In the genomic region with DNA sequence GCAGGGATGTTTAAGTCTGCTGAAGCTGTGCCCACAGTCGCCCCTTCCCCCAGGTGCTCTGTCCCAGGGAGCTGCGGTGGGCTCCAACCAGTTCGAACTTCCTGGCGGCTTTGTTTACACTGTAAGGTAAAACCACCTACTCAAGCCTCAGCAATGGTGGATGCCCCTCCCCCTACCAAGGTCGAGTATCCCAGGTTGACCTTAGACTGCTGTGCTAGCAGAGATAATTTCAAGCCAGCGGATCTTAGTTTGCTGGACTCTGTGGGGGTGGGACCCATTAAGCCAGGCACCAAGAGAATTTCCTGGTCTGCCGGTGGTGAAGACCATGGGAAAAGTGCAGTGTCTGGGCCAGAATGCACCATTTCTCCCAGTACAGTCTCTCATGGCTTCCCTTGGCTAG, we compare ENCODE assay signal across 1 cellular context.
TF ChIP-seq lines count a peak whose summit lies in the region.

No MANE protein-coding gene starts in this region.

TF ChIP-seq in K562, 482 proteins besides CTCF, POLR2A, EP300 and RAD21 (continued from another document and continues in another):
- TF ChIP-seq ZNF512 (tag; IDR thresholded peaks at IDR 0.05) (no peak), CHD1 (IDR thresholded peaks at IDR 0.05; ENCODE audit: low read length) (no peak), LEF1 (IDR thresholded peaks at IDR 0.05) (peak; percentile 93), SETDB1 (IDR thresholded peaks at IDR 0.05; ENCODE audit: low read length) (no peak), MNT (conservative IDR thresholded peaks at IDR 0.05) (0 out of 4 replicates have a peak, but pooled peaks of 1 of the 2 experiments have one; percentile 26), ZNF583 (CRISPR knock-in tag; IDR thresholded peaks at IDR 0.05) (no peak), ZBTB33 (CRISPR knock-in tag; IDR thresholded peaks at IDR 0.05) (no peak), POLR2G (IDR thresholded peaks at IDR 0.05; ENCODE audit: low read depth, low read length) (no peak), CC2D1A (IDR thresholded peaks at IDR 0.05) (peak; percentile 48; the same call in 1 of the 2 replicates), STAT5A (IDR thresholded peaks at IDR 0.05; ENCODE audit: borderline replicate concordance, low read length) (peak; percentile 60), RCOR1 (IDR thresholded peaks at IDR 0.05; ENCODE audit: borderline replicate concordance in 1 of 2, low read depth in 2 of 2, low read length in 2 of 2) (peak in 1 of 2 experiments; percentile 44; a peak in 1 of 4 replicates), POLR3G (IDR thresholded peaks at IDR 0.05; ENCODE audit: extremely low read depth, insufficient read length, insufficient replicate concordance) (no peak), YY1 (IDR thresholded peaks at IDR 0.05; ENCODE audit: borderline replicate concordance in 1 of 3, control insufficient read depth in 1 of 3, extremely low read depth in 1 of 3, insufficient read depth in 3 of 3, insufficient read length in 1 of 3, insufficient replicate concordance in 2 of 3, low read depth in 1 of 3, low read length in 2 of 3) (peak in 2 of 3 experiments; percentile 45 to 85), MAFF (IDR thresholded peaks at IDR 0.05; ENCODE audit: low read length) (no peak), IRF9 (tag; IDR thresholded peaks at IDR 0.05) (no peak), SAFB2 (IDR thresholded peaks at IDR 0.05; ENCODE audit: borderline replicate concordance, low read depth, low read length, severe bottlenecking) (no peak), ESRRA (IDR thresholded peaks at IDR 0.05; ENCODE audit: borderline replicate concordance, low read depth) (peak; percentile 93), RBM25 (IDR thresholded peaks at IDR 0.05; ENCODE audit: low read depth, low read length, severe bottlenecking) (no peak), CBFA2T2 (conservative IDR thresholded peaks at IDR 0.05) (peak; percentile 86), CREM (IDR thresholded peaks at IDR 0.05; ENCODE audit: low read depth) (0 out of 2 replicates have a peak, but pooled peaks have one; percentile 20), LCOR (CRISPR knock-in tag; IDR thresholded peaks at IDR 0.05) (no peak), SMARCA4 (IDR thresholded peaks at IDR 0.05) (peak; percentile 83), GTF2E2 (tag; IDR thresholded peaks at IDR 0.05) (no peak), TAF7 (tag; IDR thresholded peaks at IDR 0.05) (no peak), COPS2 (conservative IDR thresholded peaks at IDR 0.05) (no peak), KAT8 (IDR thresholded peaks at IDR 0.05; ENCODE audit: low read depth) (no peak), NCOR1 (IDR thresholded peaks at IDR 0.05) (peak; percentile 87), TAL1 (IDR thresholded peaks at IDR 0.05) (peak; percentile 84), NFIC (IDR thresholded peaks at IDR 0.05) (peak; percentile 59; the same call in 1 of the 2 replicates), TFAP4 (CRISPR knock-in tag; IDR thresholded peaks at IDR 0.05; ENCODE audit: borderline replicate concordance) (peak; percentile 35; the same call in 1 of the 2 replicates), TCF3 (CRISPR knock-in tag; IDR thresholded peaks at IDR 0.05) (peak; percentile 91), CREB1 (IDR thresholded peaks at IDR 0.05) (no peak), CREB1 (CRISPR knock-in tag; IDR thresholded peaks at IDR 0.05) (no peak), MCM2 (IDR thresholded peaks at IDR 0.05; ENCODE audit: low read depth) (no peak), KDM4B (IDR thresholded peaks at IDR 0.05; ENCODE audit: borderline replicate concordance in 2 of 2, low read depth in 1 of 2) (0 out of 4 replicates have a peak, but pooled peaks of 1 of the 2 experiments have one; percentile 62), POLR3A (IDR thresholded peaks at IDR 0.05; ENCODE audit: borderline replicate concordance, extremely low read depth, insufficient read depth, insufficient read length) (no peak), TCF7 (IDR thresholded peaks at IDR 0.05; ENCODE audit: borderline replicate concordance) (no peak), SREBF1 (IDR thresholded peaks at IDR 0.05; ENCODE audit: borderline replicate concordance, low read depth, low read length) (no peak), PPARD (CRISPR knock-in tag; IDR thresholded peaks at IDR 0.05) (no peak), ZNF146 (CRISPR knock-in tag; IDR thresholded peaks at IDR 0.05; ENCODE audit: unreplicated experiment) (no peak), MTA2 (IDR thresholded peaks at IDR 0.05; ENCODE audit: low read depth) (peak; percentile 70), ZNF830 (CRISPR knock-in tag; IDR thresholded peaks at IDR 0.05) (no peak), ZFX (CRISPR knock-in tag; IDR thresholded peaks at IDR 0.05) (no peak)
- TF ChIP-seq, protein P1, sequence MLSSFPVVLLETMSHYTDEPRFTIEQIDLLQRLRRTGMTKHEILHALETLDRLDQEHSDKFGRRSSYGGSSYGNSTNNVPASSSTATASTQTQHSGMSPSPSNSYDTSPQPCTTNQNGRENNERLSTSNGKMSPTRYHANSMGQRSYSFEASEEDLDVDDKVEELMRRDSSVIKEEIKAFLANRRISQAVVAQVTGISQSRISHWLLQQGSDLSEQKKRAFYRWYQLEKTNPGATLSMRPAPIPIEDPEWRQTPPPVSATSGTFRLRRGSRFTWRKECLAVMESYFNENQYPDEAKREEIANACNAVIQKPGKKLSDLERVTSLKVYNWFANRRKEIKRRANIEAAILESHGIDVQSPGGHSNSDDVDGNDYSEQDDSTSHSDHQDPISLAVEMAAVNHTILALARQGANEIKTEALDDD (IDR thresholded peaks at IDR 0.05): no peak
- TF ChIP-seq, protein P2, sequence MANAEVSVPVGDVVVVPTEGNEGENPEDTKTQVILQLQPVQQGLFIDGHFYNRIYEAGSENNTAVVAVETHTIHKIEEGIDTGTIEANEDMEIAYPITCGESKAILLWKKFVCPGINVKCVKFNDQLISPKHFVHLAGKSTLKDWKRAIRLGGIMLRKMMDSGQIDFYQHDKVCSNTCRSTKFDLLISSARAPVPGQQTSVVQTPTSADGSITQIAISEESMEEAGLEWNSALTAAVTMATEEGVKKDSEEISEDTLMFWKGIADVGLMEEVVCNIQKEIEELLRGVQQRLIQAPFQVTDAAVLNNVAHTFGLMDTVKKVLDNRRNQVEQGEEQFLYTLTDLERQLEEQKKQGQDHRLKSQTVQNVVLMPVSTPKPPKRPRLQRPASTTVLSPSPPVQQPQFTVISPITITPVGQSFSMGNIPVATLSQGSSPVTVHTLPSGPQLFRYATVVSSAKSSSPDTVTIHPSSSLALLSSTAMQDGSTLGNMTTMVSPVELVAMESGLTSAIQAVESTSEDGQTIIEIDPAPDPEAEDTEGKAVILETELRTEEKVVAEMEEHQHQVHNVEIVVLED (CRISPR knock-in tag; IDR thresholded peaks at IDR 0.05): no peak
- TF ChIP-seq, protein P3, sequence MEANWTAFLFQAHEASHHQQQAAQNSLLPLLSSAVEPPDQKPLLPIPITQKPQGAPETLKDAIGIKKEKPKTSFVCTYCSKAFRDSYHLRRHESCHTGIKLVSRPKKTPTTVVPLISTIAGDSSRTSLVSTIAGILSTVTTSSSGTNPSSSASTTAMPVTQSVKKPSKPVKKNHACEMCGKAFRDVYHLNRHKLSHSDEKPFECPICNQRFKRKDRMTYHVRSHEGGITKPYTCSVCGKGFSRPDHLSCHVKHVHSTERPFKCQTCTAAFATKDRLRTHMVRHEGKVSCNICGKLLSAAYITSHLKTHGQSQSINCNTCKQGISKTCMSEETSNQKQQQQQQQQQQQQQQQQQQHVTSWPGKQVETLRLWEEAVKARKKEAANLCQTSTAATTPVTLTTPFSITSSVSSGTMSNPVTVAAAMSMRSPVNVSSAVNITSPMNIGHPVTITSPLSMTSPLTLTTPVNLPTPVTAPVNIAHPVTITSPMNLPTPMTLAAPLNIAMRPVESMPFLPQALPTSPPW (CRISPR knock-in tag; IDR thresholded peaks at IDR 0.05): 0 out of 2 replicates have a peak, but pooled peaks have one; percentile 22
